ENCODE assay signal across 28 cellular contexts in genomic region chr15:70772402-70772801, GRCh38. TPM values are rescaled to one million over a fixed set of nuclear protein-coding genes. Genes with fewer than 3 reads are reported as not detected.
"Had no signal": no experiment of that assay in that cellular context is flagged by ENCODE, and none has a peak within 500 bp of the region (broad histone marks: within the 10 kb centered on the region; RNA-seq: fewer than 3 reads in every experiment).

No MANE protein-coding gene starts in this region.

- H3K36me3 ChIP-seq: SJCRH30 had no signal

- H3K4me1 Mint-ChIP-seq: brain; central memory CD8-positive, alpha-beta T cell; WTC11 had no signal

- H3K4me3 ChIP-seq: SJCRH30 had no signal

- H3K27ac ChIP-seq: SJCRH30 had no signal

- H3K4me3 Mint-ChIP-seq: activated CD8-positive, alpha-beta T cell treated with anti-CD3 and anti-CD28 coated beads, Interleukin-2, amount 10 ng/mL, durations not matched to agents 7 days and 5 days; activated naive CD4-positive, alpha-beta T cell treated with anti-CD3 and anti-CD28 coated beads, Interleukin-2, amount 50 U/mL, for 24 hours; activated T-cell treated with anti-CD3 and anti-CD28 coated beads, Interleukin-2, amount 50 U/mL, for 24 hours; activated T-helper 1 cell treated with anti-CD3 and anti-CD28 coated beads, Interleukin-12 subunit alpha, Interleukin-12 subunit beta, Interleukin-2, Interleukin-4 antibody, amounts not matched to agents 30 ng/mL and 10 ng/mL and 1 ng/mL, durations not matched to agents 14 hours and 24 hours and 36 hours; brain; central memory CD8-positive, alpha-beta T cell; WTC11 had no signal

- H3K9ac ChIP-seq: SK-N-SH had no signal

- H3K36me3 Mint-ChIP-seq: activated naive CD4-positive, alpha-beta T cell treated with anti-CD3 and anti-CD28 coated beads, Interleukin-2, amount 50 U/mL, for 24 hours; brain; WTC11 had no signal

- ATAC-seq: activated CD8-positive, alpha-beta T cell treated with anti-CD3 and anti-CD28 coated beads, Interleukin-2, amount 10 ng/mL, durations not matched to agents 7 days and 5 days; Right ventricle myocardium inferior; WTC11 had no signal

- H3K27ac Mint-ChIP-seq: activated CD8-positive, alpha-beta T cell treated with anti-CD3 and anti-CD28 coated beads, Interleukin-2, amount 10 ng/mL, durations not matched to agents 7 days and 5 days; activated naive CD4-positive, alpha-beta T cell treated with anti-CD3 and anti-CD28 coated beads, Interleukin-2, amount 50 U/mL, for 24 hours; activated T-cell treated with anti-CD3 and anti-CD28 coated beads, Interleukin-2, amount 50 U/mL, for 24 hours; activated T-helper 1 cell treated with anti-CD3 and anti-CD28 coated beads, Interleukin-12 subunit alpha, Interleukin-12 subunit beta, Interleukin-2, Interleukin-4 antibody, amounts not matched to agents 30 ng/mL and 10 ng/mL and 1 ng/mL, durations not matched to agents 14 hours and 24 hours and 36 hours; brain; WTC11 had no signal

- DNase-seq: activated CD4-positive, alpha-beta T cell treated with anti-CD3 and anti-CD28 coated beads for 48 hours; activated CD4-positive, alpha-beta T cell treated with anti-CD3 and anti-CD28 coated beads, Interleukin-2, amount 50 U/mL, for 4 hours; activated CD4-positive, CD25-positive, alpha-beta regulatory T cell treated with anti-CD3 and anti-CD28 coated beads, Interleukin-2, amount 50 U/mL, for 72 hours; activated CD8-positive, alpha-beta T cell treated with anti-CD3 and anti-CD28 coated beads, Interleukin-2, amount 10 ng/mL, durations not matched to agents 7 days and 5 days; activated effector memory CD4-positive, alpha-beta T cell treated with Interleukin-2 at 50 U/mL for 16 hours; activated naive CD4-positive, alpha-beta T cell; activated T-cell treated with anti-CD3 and anti-CD28 coated beads, Interleukin-2, amount 50 U/mL, for 24 hours; aorta; Kasumi-1; NCI-H1048; NCI-H1417; NCI-H1694; NCI-H2029 treated with DMSO at 0.1 percent for 48 hours; NCI-H345; NCI-H510A; NCI-H526 treated with DMSO at 0.1 percent for 48 hours; NCI-H82; RPMI8226; SJCRH30; SK-N-SH; SW 1271 had no signal

- H3K4me2 ChIP-seq: SK-N-SH had no signal

- H3K4me1 ChIP-seq: SJCRH30 had no signal

- H3K9me3 ChIP-seq: SJCRH30, SK-N-SH had no signal

- H3K27me3 ChIP-seq: SJCRH30 had no signal

RNA-seq across cellular contexts. Expression of gene UACA, which starts 9.0 kb away (rescaled TPM):
- total RNA-seq: OCI-LY7 had no signal
